Comparison of ENCODE assay signal across 1 cellular context in genomic region chr19:7679017-7679720, GRCh38.
TF ChIP-seq lines count a peak whose summit lies in the region.

No MANE protein-coding gene starts in this region.

TF ChIP-seq in H1, 55 proteins besides CTCF, POLR2A, EP300 and RAD21 (continued from another document):
- TF ChIP-seq RFX5 (IDR thresholded peaks at IDR 0.05; ENCODE audit: borderline replicate concordance, low read depth, low read length) (no peak), CEBPB (IDR thresholded peaks at IDR 0.05; ENCODE audit: low read depth, low read length) (no peak), SIX5 (IDR thresholded peaks at IDR 0.05; ENCODE audit: low read depth, low read length) (no peak), CHD2 (IDR thresholded peaks at IDR 0.05; ENCODE audit: low read length) (no peak), CHD1 (IDR thresholded peaks at IDR 0.05; ENCODE audit: low read depth, low read length) (no peak), TAF7 (optimal IDR thresholded peaks at IDR 0.05; ENCODE audit: borderline replicate concordance, low read depth, low read length) (no peak), SP1 (IDR thresholded peaks at IDR 0.05; ENCODE audit: low read depth, low read length) (no peak), CBX5 (IDR thresholded peaks at IDR 0.05; ENCODE audit: low read depth, low read length) (no peak)
